ENCODE assay signal across 19 cellular contexts in genomic region chr12:132326646-132327045, GRCh38. TPM values are rescaled to one million over a fixed set of nuclear protein-coding genes. Genes with fewer than 3 reads are reported as not detected.
A peak's percentile ranks its signal among the peaks of the same experiment; 100 is the strongest.
DNase-seq lines count a peak whose midpoint lies in the region; ATAC-seq and TF ChIP-seq lines count a peak whose summit lies in the region.
"Had no signal": no experiment of that assay in that cellular context is flagged by ENCODE, and none has a peak within 500 bp of the region (broad histone marks: within the 10 kb centered on the region; RNA-seq: fewer than 3 reads in every experiment).

No MANE protein-coding gene starts in this region.

- H2AFZ ChIP-seq in ACC112 (ENCODE audit: low read length, unreplicated experiment): no peak overlapping the region

- H3K4me3 Mint-ChIP-seq in CD8-positive, alpha-beta T cell: no peak overlapping the region
- peak overlapping the region; percentile 62 for H3K4me3 Mint-ChIP-seq in activated naive CD8-positive, alpha-beta T cell
- peak overlapping the region in 6 of 10 donors; percentile 22 to 61 (median 54) for H3K4me3 Mint-ChIP-seq in naive thymus-derived CD4-positive, alpha-beta T cell
- H3K4me3 Mint-ChIP-seq: H9 had no signal

- H3K27ac Mint-ChIP-seq in CD8-positive, alpha-beta T cell: peak overlapping the region; percentile 24
- peak overlapping the region; percentile 89 for H3K27ac Mint-ChIP-seq in activated naive CD8-positive, alpha-beta T cell
- no peak overlapping the region for H3K27ac Mint-ChIP-seq in naive thymus-derived CD4-positive, alpha-beta T cell
- H3K27ac Mint-ChIP-seq: H9 had no signal

- peaks cover 22% of the 10 kb centered on the region for H3K4me1 Mint-ChIP-seq in CD8-positive, alpha-beta T cell (ENCODE audit: low read depth)
- peaks cover 31% of the 10 kb centered on the region for H3K4me1 Mint-ChIP-seq in activated naive CD8-positive, alpha-beta T cell (ENCODE audit: low read depth)
- H3K4me1 Mint-ChIP-seq in naive thymus-derived CD4-positive, alpha-beta T cell: peaks cover 5 to 37% (median 19%) of the 10 kb centered on the region in 7 donors

- DNase-seq in CD8-positive, alpha-beta T cell: no peak
- DNase-seq in naive thymus-derived CD4-positive, alpha-beta T cell: no peak
- DNase-seq: activated CD8-positive, alpha-beta memory T cell treated with anti-CD3 and anti-CD28 coated beads for 24 hours; activated gamma-delta T cell treated with Interleukin-2 at 50 U/mL for 16 hours; H9; left ventricle myocardium superior; NCI-H2029 treated with DMSO at 0.1 percent for 48 hours; NCI-H524; SHP77 treated with DMSO at 0.1 percent for 48 hours had no signal

- no peak for TF ChIP-seq CTCF in CD8-positive, alpha-beta T cell (IDR thresholded peaks at IDR 0.05)

- ATAC-seq in CD8-positive, alpha-beta T cell: no peak
- ATAC-seq in naive thymus-derived CD4-positive, alpha-beta T cell: no peak
- ATAC-seq in HG03520 (IDR thresholded peaks at IDR 0.05; ENCODE audit: unreplicated experiment) (no peak), GM21381 (IDR thresholded peaks at IDR 0.05; ENCODE audit: unreplicated experiment) (no peak), GM21786 (IDR thresholded peaks at IDR 0.05; ENCODE audit: unreplicated experiment) (no peak)
- ATAC-seq: K562 had no signal

- H3K27me3 Mint-ChIP-seq in CD8-positive, alpha-beta T cell (ENCODE audit: low read depth): peaks cover 34% of the 10 kb centered on the region
- H3K27me3 Mint-ChIP-seq in activated naive CD8-positive, alpha-beta T cell: peaks cover 13% of the 10 kb centered on the region
- H3K27me3 Mint-ChIP-seq in naive thymus-derived CD4-positive, alpha-beta T cell: peaks cover 21 to 39% (median 24%) of the 10 kb centered on the region in 5 donors

- CTCF ChIA-PET in CD8-positive, alpha-beta T cell (lab: Charles Lee): no interaction called here
- CTCF ChIA-PET in naive thymus-derived CD4-positive, alpha-beta T cell (lab: Charles Lee): no interaction called here

- POLR2A ChIA-PET in CD8-positive, alpha-beta T cell (lab: Charles Lee): no interaction called here
- POLR2A ChIA-PET in naive thymus-derived CD4-positive, alpha-beta T cell (lab: Charles Lee): no interaction called here

- no peaks in the 10 kb centered on the region for H3K36me3 ChIP-seq in ACC112 (ENCODE audit: insufficient read depth, low read length)
- no peaks in the 10 kb centered on the region for H3K36me3 ChIP-seq in CD8-positive, alpha-beta T cell (ENCODE audit: insufficient read depth, low read length)
- H3K36me3 ChIP-seq in naive thymus-derived CD4-positive, alpha-beta T cell (ENCODE audit: control insufficient read depth in 2 of 3, insufficient read depth in 3 of 3, low read length in 3 of 3): no peaks in the 10 kb centered on the region
- H3K36me3 ChIP-seq: ovary, right lobe of liver had no signal

- H3K9me3 ChIP-seq in CD8-positive, alpha-beta T cell (ENCODE audit: low read length): no peaks in the 10 kb centered on the region
- no peaks in the 10 kb centered on the region for H3K9me3 ChIP-seq in naive thymus-derived CD4-positive, alpha-beta T cell (ENCODE audit: control insufficient read depth in 2 of 3, low read length in 3 of 3)
- H3K9me3 ChIP-seq: ovary, right lobe of liver had no signal

- no peaks in the 10 kb centered on the region for H3K9me3 Mint-ChIP-seq in CD8-positive, alpha-beta T cell
- no peaks in the 10 kb centered on the region for H3K9me3 Mint-ChIP-seq in activated naive CD8-positive, alpha-beta T cell (ENCODE audit: low read depth)
- peaks cover 0 to 6% (median 2%) of the 10 kb centered on the region in 11 donors for H3K9me3 Mint-ChIP-seq in naive thymus-derived CD4-positive, alpha-beta T cell

- peaks cover 26% of the 10 kb centered on the region for H3K27me3 ChIP-seq in ACC112 (ENCODE audit: insufficient read depth, low read length)
- peaks cover 13% of the 10 kb centered on the region for H3K27me3 ChIP-seq in CD8-positive, alpha-beta T cell (ENCODE audit: insufficient read depth, low read length)
- H3K27me3 ChIP-seq in naive thymus-derived CD4-positive, alpha-beta T cell (ENCODE audit: control insufficient read depth in 2 of 2, insufficient read depth in 2 of 2, low read length in 2 of 2): peaks cover 0 to 14% of the 10 kb centered on the region in 2 donors
- H3K27me3 ChIP-seq: ovary had no signal

- no peaks in the 10 kb centered on the region for H3K79me2 ChIP-seq in ACC112 (ENCODE audit: control insufficient read depth, insufficient read depth, low read length, unreplicated experiment)

- no peak overlapping the region for H3K4me3 ChIP-seq in ACC112 (ENCODE audit: low read depth, low read length)
- H3K4me3 ChIP-seq in CD8-positive, alpha-beta T cell (ENCODE audit: low read depth, low read length): no peak overlapping the region
- no peak overlapping the region for H3K4me3 ChIP-seq in naive thymus-derived CD4-positive, alpha-beta T cell (ENCODE audit: low read length)
- H3K4me3 ChIP-seq: K562, ovary, right lobe of liver had no signal

- peaks cover 35% of the 10 kb centered on the region for H3K4me1 ChIP-seq in ACC112 (ENCODE audit: control insufficient read depth, insufficient read depth, low read length, unreplicated experiment)
- H3K4me1 ChIP-seq in CD8-positive, alpha-beta T cell (ENCODE audit: insufficient read depth, low read length): peaks cover 14% of the 10 kb centered on the region
- peaks cover 0 to 6% of the 10 kb centered on the region in 2 donors for H3K4me1 ChIP-seq in naive thymus-derived CD4-positive, alpha-beta T cell (ENCODE audit: control insufficient read depth in 2 of 2, insufficient read depth in 2 of 2, low read length in 2 of 2)
- H3K4me1 ChIP-seq: right lobe of liver had no signal

- H3K27ac ChIP-seq in ACC112 (ENCODE audit: low read depth, low read length): peak overlapping the region; percentile 77
- H3K27ac ChIP-seq in CD8-positive, alpha-beta T cell (ENCODE audit: low read depth, low read length): no peak overlapping the region
- H3K27ac ChIP-seq in naive thymus-derived CD4-positive, alpha-beta T cell (ENCODE audit: low read depth, low read length): no peak overlapping the region
- H3K27ac ChIP-seq: ovary, right lobe of liver had no signal

- H3K36me3 Mint-ChIP-seq in CD8-positive, alpha-beta T cell: no peaks in the 10 kb centered on the region
- no peaks in the 10 kb centered on the region for H3K36me3 Mint-ChIP-seq in activated naive CD8-positive, alpha-beta T cell
- peaks cover 0 to 4% (median 3%) of the 10 kb centered on the region in 5 donors for H3K36me3 Mint-ChIP-seq in naive thymus-derived CD4-positive, alpha-beta T cell

- intact Hi-C loops in CD8-positive, alpha-beta T cell (cut with DNase I, micrococcal nuclease): no loop called here
- intact Hi-C loops in naive thymus-derived CD4-positive, alpha-beta T cell (cut with micrococcal nuclease): no loop called here

RNA-seq across cellular contexts. Expression of gene GALNT9, which starts 2.7 kb away (rescaled TPM):
- not detected for total RNA-seq in CD8-positive, alpha-beta T cell
- total RNA-seq in naive thymus-derived CD4-positive, alpha-beta T cell: not detected
- polyA plus RNA-seq in naive thymus-derived CD4-positive, alpha-beta T cell: not detected
- total RNA-seq: K562; right lobe of liver; T-helper 1 cell treated with Interleukin-12 subunit alpha and Interleukin-12 subunit beta and Interleukin-4 antibody, amounts not matched to agents 30 ng/mL and 1 ng/mL, for 36 hours had no signal
- polyA plus RNA-seq: esophagus, K562 had no signal

Comparison
In these comparisons a context has a peak if more than half of its experiments do, and no peak if none do; other contexts are left out.
1. H3K27ac Mint-ChIP-seq: peak in CD8-positive, alpha-beta T cell (single experiment) and activated naive CD8-positive, alpha-beta T cell (single experiment); none in naive thymus-derived CD4-positive, alpha-beta T cell (0 of 9).